20 cellular contexts compared by ENCODE assay signal in genomic region chr7:87426160-87426559, GRCh38.
DNase-seq lines count a peak whose midpoint lies in the region; ATAC-seq, FAIRE-seq and TF ChIP-seq lines count a peak whose summit lies in the region.
"Had no signal": no experiment of that assay in that cellular context is flagged by ENCODE, and none has a peak within 500 bp of the region (broad histone marks: within the 10 kb centered on the region; RNA-seq: fewer than 3 reads in every experiment).

No MANE protein-coding gene starts in this region.

- FAIRE-seq in GM18507 (lab: Jason Lieb, UNC): peak; percentile 36
- FAIRE-seq in H54 (lab: Jason Lieb, UNC): no peak
- FAIRE-seq: A204.1, kidney had no signal

- no peak for DNase-seq in GM18507 (ENCODE audit: extremely low spot score, insufficient read length, low read depth)
- DNase-seq in NCI-H1092 (lab: John Stamatoyannopoulos, UW): no peak
- no peak for DNase-seq in activated naive CD4-positive, alpha-beta T cell (lab: John Stamatoyannopoulos, UW)
- DNase-seq in H54 (ENCODE audit: insufficient read length, low spot score): no peak
- DNase-seq: activated CD4-positive, CD25-positive, alpha-beta regulatory T cell; activated CD8-positive, alpha-beta memory T cell treated with anti-CD3 and anti-CD28 coated beads, Interleukin-2, amount 10 ng/mL, durations not matched to agents 7 days and 5 days; anterior cingulate cortex; C1 segment of cervical spinal cord; GOT3; kidney; NCI-H1694 treated with DMSO at 0.1 percent for 48 hours; NCI-H446 treated with DMSO at 0.1 percent for 48 hours; SIG-M5; stimulated activated naive CD8-positive, alpha-beta T cell treated with anti-CD3 and anti-CD28 coated beads, Interleukin-15, amount 100 ng/mL, for 72 hours; upper lobe of left lung had no signal

- ATAC-seq in GM19438 (IDR thresholded peaks at IDR 0.05; ENCODE audit: low read depth, unreplicated experiment): peak; percentile 62
- ATAC-seq in HG02759 (IDR thresholded peaks at IDR 0.05; ENCODE audit: unreplicated experiment): peak; percentile 56
- ATAC-seq in HG03432 (IDR thresholded peaks at IDR 0.05; ENCODE audit: unreplicated experiment): peak; percentile 81
- no peak for ATAC-seq in HG02840 (IDR thresholded peaks at IDR 0.05; ENCODE audit: low FRiP score, unreplicated experiment)
- ATAC-seq: activated CD8-positive, alpha-beta memory T cell treated with anti-CD3 and anti-CD28 coated beads, Interleukin-2, amount 10 ng/mL, durations not matched to agents 7 days and 5 days; stimulated activated naive CD8-positive, alpha-beta T cell treated with anti-CD3 and anti-CD28 coated beads, Interleukin-15, amount 100 ng/mL, for 72 hours had no signal

- no peak for TF ChIP-seq POLR2A in H54 (IDR thresholded peaks at IDR 0.05; ENCODE audit: low read depth, low read length)
